Comparison of ENCODE assay signal across 8 cellular contexts in the genomic region with DNA sequence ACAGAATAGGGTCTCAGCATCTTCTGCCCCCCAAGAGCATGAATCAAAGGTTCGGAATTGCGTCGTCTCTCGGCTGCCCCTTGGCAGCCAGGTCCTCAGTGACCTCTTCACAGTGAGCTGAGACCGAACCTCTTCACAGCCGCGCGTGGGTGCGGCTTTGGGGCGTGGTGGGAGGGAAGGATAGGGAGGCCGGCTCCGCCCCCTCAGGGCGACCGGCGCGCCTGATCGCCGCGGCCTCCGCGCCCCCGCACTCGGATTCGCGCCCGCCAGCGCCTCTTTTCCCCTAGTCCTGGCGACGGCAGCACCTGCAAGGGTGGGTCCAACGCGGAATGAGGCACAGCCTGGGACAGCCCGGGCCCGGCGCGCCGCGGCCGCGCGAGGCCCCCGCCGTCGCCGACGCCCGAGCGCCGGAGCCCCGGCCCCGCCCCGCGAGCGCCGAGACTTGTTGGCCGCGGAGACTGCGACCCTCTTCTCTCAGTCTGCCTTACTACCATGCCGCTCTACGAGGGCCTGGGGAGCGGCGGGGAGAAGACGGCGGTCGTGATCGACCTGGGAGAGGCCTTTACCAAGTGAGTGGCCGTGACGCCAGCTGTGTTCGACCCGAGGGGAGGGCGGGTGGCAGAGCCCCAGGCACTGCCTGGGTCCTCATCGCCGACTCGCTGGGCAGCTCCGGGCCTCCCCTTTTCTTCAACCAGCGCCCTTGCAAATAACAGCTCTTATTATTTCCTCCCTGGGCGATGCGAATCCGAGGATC. TPM values are rescaled to one million over a fixed set of nuclear protein-coding genes. Genes with fewer than 3 reads are reported as not detected.
DNase-seq lines count a peak whose midpoint lies in the region; ATAC-seq and TF ChIP-seq lines count a peak whose summit lies in the region.

A gene (plus strand): TSS at position 424 of the 754 bp plus-strand sequence. CDS start 69 bp downstream, at position 493.

- H3K4me2 ChIP-seq in fibroblast of lung (ENCODE audit: extremely low read depth, insufficient read depth, low read length) = peak within 1 kb of the TSS; percentile 86

- peaks cover 31% of the 10 kb centered on the region for H3K36me3 Mint-ChIP-seq in activated T-helper 17 cell treated with anti-CD3 and anti-CD28 coated beads, Interleukin-2, amount 50 U/mL, for 72 hours (ENCODE audit: low read depth)
- peaks cover 0 to 15% (median 4%) of the 10 kb centered on the region in 5 donors for H3K36me3 Mint-ChIP-seq in naive thymus-derived CD4-positive, alpha-beta T cell
- peaks cover 7% of the 10 kb centered on the region for H3K36me3 Mint-ChIP-seq in stimulated activated memory B cell treated with anti-CD40 and anti-IgM and Interleukin-4, amounts not matched to agents 10 μg/mL and 1 μg/mL and 100 μg/mL, for 72 hours

- TF ChIP-seq CTCF in RWPE1 (conservative IDR thresholded peaks at IDR 0.05; ENCODE audit: low read depth) (no peak), fibroblast of lung (conservative IDR thresholded peaks at IDR 0.05 in 1 of 2, IDR thresholded peaks at IDR 0.05 in 1 of 2; ENCODE audit: low read depth in 1 of 2, low read length in 2 of 2) (no peak)

- CTCF ChIA-PET in RWPE1 (lab: Yijun Ruan, JAX) = no interaction called here
- CTCF ChIA-PET in naive thymus-derived CD4-positive, alpha-beta T cell (lab: Charles Lee) = no interaction called here

- peak within 1 kb of the TSS; percentile 93 for H3K27ac Mint-ChIP-seq in activated T-helper 17 cell treated with anti-CD3 and anti-CD28 coated beads, Interleukin-2, amount 50 U/mL, for 72 hours
- peak within 1 kb of the TSS; percentile 93 to 99 (median 98) for H3K27ac Mint-ChIP-seq in naive thymus-derived CD4-positive, alpha-beta T cell
- H3K27ac Mint-ChIP-seq in stimulated activated memory B cell treated with anti-CD40 and anti-IgM and Interleukin-4, amounts not matched to agents 10 μg/mL and 1 μg/mL and 100 μg/mL, for 72 hours = peak within 1 kb of the TSS; percentile 95

- H3K4me3 ChIP-seq in fibroblast of lung (replicated peaks in 1 of 4; ENCODE audit: control extremely low read depth in 1 of 4, insufficient read depth in 1 of 4, low read depth in 3 of 4, low read length in 4 of 4) = peak within 1 kb of the TSS; percentile 66 to 85 (median 79)
- peak within 1 kb of the TSS; percentile 75 for H3K4me3 ChIP-seq in naive thymus-derived CD4-positive, alpha-beta T cell (ENCODE audit: low read length)

- peak within 1 kb of the TSS; percentile 98 for H3K9ac ChIP-seq in fibroblast of lung (ENCODE audit: insufficient read depth, low read length)

- no peaks in the 10 kb centered on the region for H3K27me3 ChIP-seq in fibroblast of lung (ENCODE audit: control insufficient read depth, insufficient read depth, low read length)
- no peaks in the 10 kb centered on the region for H3K27me3 ChIP-seq in naive thymus-derived CD4-positive, alpha-beta T cell (ENCODE audit: control insufficient read depth in 2 of 2, insufficient read depth in 2 of 2, low read length in 2 of 2)

- H3K79me2 ChIP-seq in fibroblast of lung (ENCODE audit: control insufficient read depth, insufficient read depth, low read length) = peaks cover 23% of the 10 kb centered on the region

- H3K36me3 ChIP-seq in fibroblast of lung (ENCODE audit: control insufficient read depth, insufficient read depth, low read length) = no peaks in the 10 kb centered on the region
- H3K36me3 ChIP-seq in naive thymus-derived CD4-positive, alpha-beta T cell (ENCODE audit: control insufficient read depth in 2 of 3, insufficient read depth in 3 of 3, low read length in 3 of 3) = peaks cover 0 to 3% (median 0%) of the 10 kb centered on the region in 3 experiments

- intact Hi-C loops in naive thymus-derived CD4-positive, alpha-beta T cell (cut with micrococcal nuclease) = loop anchor here (1.0 to 5.0 kb wide), 14 partner anchors 34 to 1284 kb away; a partner anchor contains a TSS

- H3K4me1 ChIP-seq in fibroblast of lung (ENCODE audit: control insufficient read depth, extremely low read depth, insufficient read depth, low read length) = no peaks in the 10 kb centered on the region
- H3K4me1 ChIP-seq in naive thymus-derived CD4-positive, alpha-beta T cell (ENCODE audit: control insufficient read depth in 2 of 2, insufficient read depth in 2 of 2, low read length in 2 of 2) = peaks cover 15 to 27% of the 10 kb centered on the region in 2 donors

- POLR2A ChIA-PET in RWPE1 (lab: Yijun Ruan, JAX; ENCODE audit: low non-redundant PET) = no interaction called here
- POLR2A ChIA-PET in naive thymus-derived CD4-positive, alpha-beta T cell (lab: Charles Lee) = interaction anchor here (0.6 to 2.9 kb wide), 13 partner anchors 9 to 1284 kb away, joined by 3 to 20 read pairs (median 4); a partner anchor contains a TSS

- H3K4me3 Mint-ChIP-seq in activated T-helper 17 cell treated with anti-CD3 and anti-CD28 coated beads, Interleukin-2, amount 50 U/mL, for 72 hours = peak within 1 kb of the TSS; percentile 93
- H3K4me3 Mint-ChIP-seq in naive thymus-derived CD4-positive, alpha-beta T cell = peak within 1 kb of the TSS; percentile 90 to 99 (median 97)
- H3K4me3 Mint-ChIP-seq in stimulated activated memory B cell treated with anti-CD40 and anti-IgM and Interleukin-4, amounts not matched to agents 10 μg/mL and 1 μg/mL and 100 μg/mL, for 72 hours = peak within 1 kb of the TSS; percentile 96

- peak within 1 kb of the TSS; percentile 92 for H2AFZ ChIP-seq in fibroblast of lung (ENCODE audit: low read length)

- H4K20me1 ChIP-seq in fibroblast of lung (ENCODE audit: control insufficient read depth, extremely low read depth, insufficient read depth, low read length) = no peaks in the 10 kb centered on the region

- ATAC-seq in activated T-helper 17 cell treated with anti-CD3 and anti-CD28 coated beads, Interleukin-2, amount 50 U/mL, for 72 hours (replicated peaks) = peak; percentile 92
- ATAC-seq in naive thymus-derived CD4-positive, alpha-beta T cell = peak; percentile 94
- peak; percentile 98 for ATAC-seq in stimulated activated memory B cell treated with anti-CD40 and anti-IgM and Interleukin-4, amounts not matched to agents 10 μg/mL and 1 μg/mL and 100 μg/mL, for 72 hours

- H3K9me3 Mint-ChIP-seq in activated T-helper 17 cell treated with anti-CD3 and anti-CD28 coated beads, Interleukin-2, amount 50 U/mL, for 72 hours = no peaks in the 10 kb centered on the region
- no peaks in the 10 kb centered on the region for H3K9me3 Mint-ChIP-seq in naive thymus-derived CD4-positive, alpha-beta T cell
- no peaks in the 10 kb centered on the region for H3K9me3 Mint-ChIP-seq in stimulated activated memory B cell treated with anti-CD40 and anti-IgM and Interleukin-4, amounts not matched to agents 10 μg/mL and 1 μg/mL and 100 μg/mL, for 72 hours

- DNase-seq in EH (ENCODE audit: low read depth) (peak; percentile 77), GOT3 (lab: John Stamatoyannopoulos, UW) (peak; percentile 39), LHCN-M2 (ENCODE audit: low read depth) (peak; percentile 78), RWPE1 (ENCODE audit: low spot score) (peak; percentile 84), fibroblast of lung (ENCODE audit: low read depth in 2 of 2) (peak; percentile 64 to 69)
- peak; percentile 80 to 93 (median 88) for DNase-seq in naive thymus-derived CD4-positive, alpha-beta T cell

- no peaks in the 10 kb centered on the region for H3K9me3 ChIP-seq in fibroblast of lung (ENCODE audit: control insufficient read depth, insufficient read depth, low read depth, low read length)
- H3K9me3 ChIP-seq in naive thymus-derived CD4-positive, alpha-beta T cell (ENCODE audit: control insufficient read depth in 2 of 3, low read length in 3 of 3) = no peaks in the 10 kb centered on the region

- H3K27me3 Mint-ChIP-seq in activated T-helper 17 cell treated with anti-CD3 and anti-CD28 coated beads, Interleukin-2, amount 50 U/mL, for 72 hours = no peaks in the 10 kb centered on the region
- peaks cover 0 to 7% (median 0%) of the 10 kb centered on the region in 5 donors for H3K27me3 Mint-ChIP-seq in naive thymus-derived CD4-positive, alpha-beta T cell
- no peaks in the 10 kb centered on the region for H3K27me3 Mint-ChIP-seq in stimulated activated memory B cell treated with anti-CD40 and anti-IgM and Interleukin-4, amounts not matched to agents 10 μg/mL and 1 μg/mL and 100 μg/mL, for 72 hours

- peak within 1 kb of the TSS; percentile 86 for H3K27ac ChIP-seq in RWPE1
- peak within 1 kb of the TSS; percentile 93 for H3K27ac ChIP-seq in fibroblast of lung (ENCODE audit: insufficient read depth, low read length)
- peak within 1 kb of the TSS; percentile 87 for H3K27ac ChIP-seq in naive thymus-derived CD4-positive, alpha-beta T cell (ENCODE audit: low read depth, low read length)

- H3K4me1 Mint-ChIP-seq in activated T-helper 17 cell treated with anti-CD3 and anti-CD28 coated beads, Interleukin-2, amount 50 U/mL, for 72 hours = peaks cover 12% of the 10 kb centered on the region
- H3K4me1 Mint-ChIP-seq in naive thymus-derived CD4-positive, alpha-beta T cell = peaks cover 21 to 60% (median 48%) of the 10 kb centered on the region in 7 donors
- peaks cover 29% of the 10 kb centered on the region for H3K4me1 Mint-ChIP-seq in stimulated activated memory B cell treated with anti-CD40 and anti-IgM and Interleukin-4, amounts not matched to agents 10 μg/mL and 1 μg/mL and 100 μg/mL, for 72 hours

RNA-seq across cellular contexts. Expression of the gene that starts here (rescaled TPM):
- total RNA-seq in LHCN-M2 (2014; rRNA removed) = 78.2 and 83.3 TPM in 2 replicates
- polyA plus RNA-seq in LHCN-M2 (2012) = 68.4 TPM
- 10 to 100 TPM; 33.4 to 37.0 TPM for total RNA-seq in activated T-helper 17 cell treated with anti-CD3 and anti-CD28 coated beads, Interleukin-2, amount 50 U/mL, for 72 hours
- total RNA-seq in fibroblast of lung = 43.1 and 50.7 TPM in 2 replicates
- 91.2 and 121 TPM in 2 replicates for polyA plus RNA-seq in fibroblast of lung
- polyA plus RNA-seq in fibroblast of lung (2012) = 64.6 and 86.4 TPM in 2 replicates
- 3.4 and 12.2 TPM in 2 replicates for polyA minus RNA-seq in fibroblast of lung (ENCODE audit: low replicate concordance)
- 10 to 100 TPM; 40.0 to 54.6 (median 50.4) TPM for total RNA-seq in naive thymus-derived CD4-positive, alpha-beta T cell
- 10 to 100 TPM; 53.2 to 90.8 TPM for polyA plus RNA-seq in naive thymus-derived CD4-positive, alpha-beta T cell

Comparison
In these comparisons a context has a peak if more than half of its experiments do, and no peak if none do; other contexts are left out.
1. Peak in every context shown above with its lines: DNase-seq, ATAC-seq, H3K4me3 ChIP-seq and H3K27ac ChIP-seq.